Comparison of ENCODE assay signal across 9 cellular contexts in the genomic region with DNA sequence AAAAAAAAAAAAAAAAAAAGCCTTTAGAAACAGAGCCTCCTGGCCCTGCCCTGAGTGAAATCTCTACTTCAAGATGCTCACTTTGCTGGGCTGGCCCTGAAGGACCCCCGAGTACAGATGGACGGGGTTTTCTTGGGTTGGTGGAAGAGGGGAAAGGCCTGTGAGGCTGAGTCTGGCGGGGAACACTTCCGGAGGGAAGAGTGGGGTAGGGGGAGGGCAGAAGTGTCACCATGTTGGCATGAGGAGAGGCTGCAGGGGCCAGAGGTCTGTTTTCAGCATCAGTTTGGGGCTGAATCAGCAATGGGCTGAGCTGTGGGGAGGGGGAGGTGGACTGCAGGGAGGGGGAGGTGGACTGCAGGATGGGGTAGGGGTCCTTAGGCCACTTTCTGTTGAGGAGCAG. TPM values are rescaled to one million over a fixed set of nuclear protein-coding genes. Genes with fewer than 3 reads are reported as not detected.
"Had no signal": no experiment of that assay in that cellular context is flagged by ENCODE, and none has a peak within 500 bp of the region (broad histone marks: within the 10 kb centered on the region; RNA-seq: fewer than 3 reads in every experiment).

No MANE protein-coding gene starts in this region.

- ATAC-seq: HepG2 had no signal

- FAIRE-seq: HepG2 had no signal

- DNase-seq: GM23248, GOT3, H9, HCEC 1CT, KG1 had no signal

- H3K4me3 ChIP-seq: GM23248 had no signal

- H3K27ac ChIP-seq: GM23248, HL-60 had no signal

RNA-seq across cellular contexts. Expression of gene RFLNA, which starts 15.3 kb away (rescaled TPM):
- total RNA-seq: H4, HepG2, HT1080 had no signal
